8 cellular contexts compared by ENCODE assay signal in the genomic region with DNA sequence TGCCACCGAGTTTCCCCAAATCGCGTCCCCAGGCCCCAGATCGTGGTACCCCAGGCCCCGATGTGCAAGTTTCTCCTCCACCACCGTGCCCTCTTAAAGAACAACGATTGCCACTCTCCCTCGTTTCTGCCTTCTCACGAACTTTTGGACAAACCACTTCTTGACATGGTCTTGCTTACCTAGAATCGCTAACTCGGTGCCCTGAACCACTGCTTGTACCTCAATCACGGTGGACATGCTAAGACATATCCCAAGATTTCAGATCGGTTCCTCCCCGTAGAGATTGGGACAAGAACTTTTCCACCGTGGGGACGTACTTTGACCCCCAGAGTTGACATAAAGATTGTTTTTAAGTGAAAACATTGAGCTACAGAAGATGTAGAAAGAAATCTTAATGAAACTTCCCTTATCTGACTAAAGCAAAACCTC. TPM values are rescaled to one million over a fixed set of nuclear protein-coding genes. Genes with fewer than 3 reads are reported as not detected.
A peak's percentile ranks its signal among the peaks of the same experiment; 100 is the strongest.
DNase-seq lines count a peak whose midpoint lies in the region; ATAC-seq and TF ChIP-seq lines count a peak whose summit lies in the region.

No MANE protein-coding gene starts in this region.

- no peak for ATAC-seq in gastroesophageal sphincter
- no peak for ATAC-seq in stimulated activated naive B cell treated with anti-CD40 and anti-IgM and Interleukin-4, amounts not matched to agents 10 μg/mL and 1 μg/mL and 100 μg/mL, for 72 hours (replicated peaks)
- ATAC-seq in GM19035 (IDR thresholded peaks at IDR 0.05; ENCODE audit: unreplicated experiment), result no peak

- H3K27ac ChIP-seq in GM23248 (peak overlapping the region; percentile 86), SK-N-SH (ENCODE audit: low read depth in 2 of 2, low read length in 1 of 2) (peak overlapping the region; percentile 82 to 93), gastroesophageal sphincter (peak overlapping the region; percentile 79 to 98 (median 96))

- DNase-seq in GM23248, result no peak
- no peak for DNase-seq in SK-N-SH
- DNase-seq in stimulated activated naive B cell treated with anti-CD40 and anti-IgM and Interleukin-4, amounts not matched to agents 10 μg/mL and 1 μg/mL and 100 μg/mL, for 72 hours, result no peak
- DNase-seq in epidermal melanocyte (ENCODE audit: insufficient read length, low spot score), result no peak
- no peak for DNase-seq in stimulated activated CD4-positive, alpha-beta T cell treated with anti-CD3 and anti-CD28 coated beads, Interleukin-2, amount 100 ng/mL, for 48 hours
- no peak for DNase-seq in NCI-H1105 (lab: John Stamatoyannopoulos, UW)

- peaks cover 5 to 8% of the 10 kb centered on the region in 2 donors for H3K9me3 Mint-ChIP-seq in stimulated activated naive B cell treated with anti-CD40 and anti-IgM and Interleukin-4, amounts not matched to agents 10 μg/mL and 1 μg/mL and 100 μg/mL, for 72 hours

- H3K4me3 ChIP-seq in GM23248 (peak overlapping the region; percentile 94), SK-N-SH (ENCODE audit: low read depth in 2 of 2, low read length in 1 of 2) (peak overlapping the region; percentile 80 to 98), gastroesophageal sphincter (peak overlapping the region; percentile 76 to 92)

- H3K27me3 ChIP-seq in GM23248 (replicated peaks; ENCODE audit: insufficient read depth) (no peaks in the 10 kb centered on the region; the same call in 1 of the 2 replicates), SK-N-SH (ENCODE audit: insufficient read depth) (no peaks in the 10 kb centered on the region), gastroesophageal sphincter (no peaks in the 10 kb centered on the region)

- H4K20me1 ChIP-seq in GM23248 (ENCODE audit: insufficient read depth) (no peaks in the 10 kb centered on the region), SK-N-SH (ENCODE audit: insufficient read depth) (no peaks in the 10 kb centered on the region)

- H3K4me3 Mint-ChIP-seq in stimulated activated naive B cell treated with anti-CD40 and anti-IgM and Interleukin-4, amounts not matched to agents 10 μg/mL and 1 μg/mL and 100 μg/mL, for 72 hours, result peak overlapping the region; percentile 98

- H3K4me2 ChIP-seq in GM23248 (ENCODE audit: unreplicated experiment) (peak overlapping the region; percentile 92), SK-N-SH (peak overlapping the region; percentile 93)

- no peaks in the 10 kb centered on the region for H3K9me2 ChIP-seq in GM23248 (ENCODE audit: insufficient read depth)
- no peaks in the 10 kb centered on the region for H3K9me2 ChIP-seq in SK-N-SH

- TF ChIP-seq POLR2A in gastroesophageal sphincter (IDR thresholded peaks at IDR 0.05), result no peak

- peaks cover 23 to 30% of the 10 kb centered on the region in 2 donors for H3K4me1 Mint-ChIP-seq in stimulated activated naive B cell treated with anti-CD40 and anti-IgM and Interleukin-4, amounts not matched to agents 10 μg/mL and 1 μg/mL and 100 μg/mL, for 72 hours

- WGBS in GM23248 (ENCODE audit: low coverage in 1 of 2, low lambda C conversion rate in 2 of 2, missing lambda C conversion rate in 2 of 2), 2 experiments, result 11 to 14% methylated on average over 16 of the region's 16 CpGs
- WGBS in SK-N-SH (ENCODE audit: low lambda C conversion rate), result 56% methylated on average over 16 of the region's 16 CpGs
- 13 to 27% methylated on average over 9 to 14 of the region's 16 CpGs for WGBS in gastroesophageal sphincter (ENCODE audit: low coverage in 1 of 2), 2 donors

- H3K9ac ChIP-seq in GM23248, result peak overlapping the region; percentile 87
- peak overlapping the region; percentile 74 for H3K9ac ChIP-seq in SK-N-SH

- H3K36me3 ChIP-seq in GM23248 (ENCODE audit: low read depth), result no peaks in the 10 kb centered on the region
- no peaks in the 10 kb centered on the region for H3K36me3 ChIP-seq in SK-N-SH (replicated peaks in 1 of 2; ENCODE audit: control insufficient read depth in 1 of 2, insufficient read depth in 2 of 2, low read length in 1 of 2)
- H3K36me3 ChIP-seq in gastroesophageal sphincter, result no peaks in the 10 kb centered on the region

- H3K79me2 ChIP-seq in GM23248 (ENCODE audit: insufficient read depth) (peaks cover 42% of the 10 kb centered on the region), SK-N-SH (ENCODE audit: insufficient read depth) (peaks cover 41% of the 10 kb centered on the region)

- CTCF ChIA-PET in SK-N-SH (lab: Yijun Ruan, JAX), result interaction anchor here (0.6 to 1.6 kb wide), 4 partner anchors 35 to 93 kb away, joined by 3 to 5 read pairs (median 3); no protein-coding TSS in a partner anchor

- TF ChIP-seq EP300 in SK-N-SH (IDR thresholded peaks at IDR 0.05; ENCODE audit: borderline replicate concordance in 1 of 2, low read depth in 1 of 2, low read length in 1 of 2) (no peak), gastroesophageal sphincter (IDR thresholded peaks at IDR 0.05) (no peak)

- TF ChIP-seq CTCF in SK-N-SH (IDR thresholded peaks at IDR 0.05), result no peak
- no peak for TF ChIP-seq CTCF in gastroesophageal sphincter (IDR thresholded peaks at IDR 0.05)

- H3K36me3 Mint-ChIP-seq in stimulated activated naive B cell treated with anti-CD40 and anti-IgM and Interleukin-4, amounts not matched to agents 10 μg/mL and 1 μg/mL and 100 μg/mL, for 72 hours, result peaks cover 20 to 29% of the 10 kb centered on the region in 2 donors

- H2AFZ ChIP-seq in GM23248, result peak overlapping the region; percentile 96
- H2AFZ ChIP-seq in SK-N-SH (ENCODE audit: low read depth), result peak overlapping the region; percentile 85

- H3K27me3 Mint-ChIP-seq in stimulated activated naive B cell treated with anti-CD40 and anti-IgM and Interleukin-4, amounts not matched to agents 10 μg/mL and 1 μg/mL and 100 μg/mL, for 72 hours, result no peaks in the 10 kb centered on the region

- TF ChIP-seq RAD21 in SK-N-SH (IDR thresholded peaks at IDR 0.05; ENCODE audit: low read length), result no peak

- H3F3A ChIP-seq in GM23248 (ENCODE audit: insufficient read depth), result peaks cover 12% of the 10 kb centered on the region
- peaks cover 20% of the 10 kb centered on the region for H3F3A ChIP-seq in SK-N-SH (replicated peaks; ENCODE audit: insufficient read depth)

- POLR2A ChIA-PET in SK-N-SH (lab: Yijun Ruan, JAX), result no interaction called here

- in situ Hi-C loops in GM23248 (cut with MboI), result no loop called here

- peak overlapping the region; percentile 93 for H3K27ac Mint-ChIP-seq in stimulated activated naive B cell treated with anti-CD40 and anti-IgM and Interleukin-4, amounts not matched to agents 10 μg/mL and 1 μg/mL and 100 μg/mL, for 72 hours

- H3K9me3 ChIP-seq in GM23248 (ENCODE audit: low read depth), result no peaks in the 10 kb centered on the region
- H3K9me3 ChIP-seq in SK-N-SH, result no peaks in the 10 kb centered on the region
- no peaks in the 10 kb centered on the region for H3K9me3 ChIP-seq in gastroesophageal sphincter

- H3K4me1 ChIP-seq in GM23248 (ENCODE audit: insufficient read depth) (peaks cover 15% of the 10 kb centered on the region), SK-N-SH (ENCODE audit: control insufficient read depth in 1 of 2, insufficient read depth in 2 of 2, low read depth in 1 of 2, low read length in 1 of 2) (peaks cover 13 to 16% of the 10 kb centered on the region in 2 experiments; a peak in 3 of 4 replicates), gastroesophageal sphincter (peaks cover 0 to 37% (median 0%) of the 10 kb centered on the region in 3 donors)

TF ChIP-seq in SK-N-SH, 30 proteins besides CTCF, POLR2A, EP300 and RAD21 (continues in another document):
- TF ChIP-seq YY1 (IDR thresholded peaks at IDR 0.05; ENCODE audit: low read depth) (no peak), GABPA (IDR thresholded peaks at IDR 0.05; ENCODE audit: low read depth) (no peak), NRF1 (IDR thresholded peaks at IDR 0.05; ENCODE audit: low read depth, low read length) (no peak), POLR2AphosphoS5 (IDR thresholded peaks at IDR 0.05; ENCODE audit: low read depth, low read length) (no peak), NFIC (IDR thresholded peaks at IDR 0.05; ENCODE audit: borderline replicate concordance) (no peak), TAF1 (IDR thresholded peaks at IDR 0.05; ENCODE audit: borderline replicate concordance, low read depth, low read length) (no peak)
- TF ChIP-seq, protein P1, sequence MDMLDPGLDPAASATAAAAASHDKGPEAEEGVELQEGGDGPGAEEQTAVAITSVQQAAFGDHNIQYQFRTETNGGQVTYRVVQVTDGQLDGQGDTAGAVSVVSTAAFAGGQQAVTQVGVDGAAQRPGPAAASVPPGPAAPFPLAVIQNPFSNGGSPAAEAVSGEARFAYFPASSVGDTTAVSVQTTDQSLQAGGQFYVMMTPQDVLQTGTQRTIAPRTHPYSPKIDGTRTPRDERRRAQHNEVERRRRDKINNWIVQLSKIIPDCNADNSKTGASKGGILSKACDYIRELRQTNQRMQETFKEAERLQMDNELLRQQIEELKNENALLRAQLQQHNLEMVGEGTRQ (IDR thresholded peaks at IDR 0.05; ENCODE audit: borderline replicate concordance, low read depth, low read length), result no peak
- TF ChIP-seq, protein P2, sequence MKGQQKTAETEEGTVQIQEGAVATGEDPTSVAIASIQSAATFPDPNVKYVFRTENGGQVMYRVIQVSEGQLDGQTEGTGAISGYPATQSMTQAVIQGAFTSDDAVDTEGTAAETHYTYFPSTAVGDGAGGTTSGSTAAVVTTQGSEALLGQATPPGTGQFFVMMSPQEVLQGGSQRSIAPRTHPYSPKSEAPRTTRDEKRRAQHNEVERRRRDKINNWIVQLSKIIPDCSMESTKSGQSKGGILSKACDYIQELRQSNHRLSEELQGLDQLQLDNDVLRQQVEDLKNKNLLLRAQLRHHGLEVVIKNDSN (IDR thresholded peaks at IDR 0.05; ENCODE audit: borderline replicate concordance, low read depth), result no peak
- TF ChIP-seq, protein P3, sequence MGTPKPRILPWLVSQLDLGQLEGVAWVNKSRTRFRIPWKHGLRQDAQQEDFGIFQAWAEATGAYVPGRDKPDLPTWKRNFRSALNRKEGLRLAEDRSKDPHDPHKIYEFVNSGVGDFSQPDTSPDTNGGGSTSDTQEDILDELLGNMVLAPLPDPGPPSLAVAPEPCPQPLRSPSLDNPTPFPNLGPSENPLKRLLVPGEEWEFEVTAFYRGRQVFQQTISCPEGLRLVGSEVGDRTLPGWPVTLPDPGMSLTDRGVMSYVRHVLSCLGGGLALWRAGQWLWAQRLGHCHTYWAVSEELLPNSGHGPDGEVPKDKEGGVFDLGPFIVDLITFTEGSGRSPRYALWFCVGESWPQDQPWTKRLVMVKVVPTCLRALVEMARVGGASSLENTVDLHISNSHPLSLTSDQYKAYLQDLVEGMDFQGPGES (IDR thresholded peaks at IDR 0.05; ENCODE audit: low read depth, low read length), result no peak

RNA-seq across cellular contexts. Expression of gene ZC3HAV1, which starts 0.5 kb away (rescaled TPM):
- 30.5 and 36.4 TPM in 2 replicates for total RNA-seq in GM23248 (2014; rRNA removed; shearing (Covaris generic))
- 28.8 and 29.9 TPM in 2 replicates for polyA plus RNA-seq in GM23248 (2016; fragmentation: Nextera tagmentation; extraction: Ambion mirVana)
- polyA plus RNA-seq in SK-N-SH (2012; rRNA removed), result 11.2 and 12.4 TPM in 2 replicates
- 13.3 and 13.5 TPM in 2 replicates for polyA plus RNA-seq in SK-N-SH (2012; cell fraction: cytosol; rRNA removed)
- polyA plus RNA-seq in SK-N-SH (2012; cell fraction: nucleus; rRNA removed), result 7.1 and 12.6 TPM in 2 replicates
- 10 to 100 TPM; 21.8 to 30.4 (median 27.2) TPM for total RNA-seq in gastroesophageal sphincter
